11 cellular contexts compared by ENCODE assay signal in genomic region chrX:120450163-120450562, GRCh38. TPM values are rescaled to one million over a fixed set of nuclear protein-coding genes. Genes with fewer than 3 reads are reported as not detected.
DNase-seq lines count a peak whose midpoint lies in the region; ATAC-seq and TF ChIP-seq lines count a peak whose summit lies in the region.
"Had no signal": no experiment of that assay in that cellular context is flagged by ENCODE, and none has a peak within 500 bp of the region (broad histone marks: within the 10 kb centered on the region; RNA-seq: fewer than 3 reads in every experiment).

No MANE protein-coding gene starts in this region.

- CTCF ChIA-PET in BJ (lab: Yijun Ruan, JAX): no interaction called here

- POLR2A ChIA-PET in BJ (lab: Charles Lee): no interaction called here

- no peak overlapping the region for H3K23ac ChIP-seq in neuronal stem cell (ENCODE audit: low read depth, low read length, poor library complexity)

- H3K27me3 ChIP-seq in BJ (ENCODE audit: control insufficient read depth, insufficient read depth, low read length) (no peaks in the 10 kb centered on the region), vagina (no peaks in the 10 kb centered on the region), upper lobe of right lung (no peaks in the 10 kb centered on the region), neuronal stem cell (ENCODE audit: control insufficient read depth in 3 of 3, insufficient read depth in 3 of 3, low read depth in 1 of 3, low read length in 3 of 3) (no peaks in the 10 kb centered on the region)

- H3K4ac ChIP-seq in neuronal stem cell (ENCODE audit: low read length): no peak overlapping the region

- H3K9ac ChIP-seq in neuronal stem cell (ENCODE audit: low read depth, low read length, poor library complexity): no peak overlapping the region

- H3K36me3 ChIP-seq in BJ (ENCODE audit: control insufficient read depth, insufficient read depth, low read length): no peaks in the 10 kb centered on the region
- H3K36me3 ChIP-seq in vagina: peaks cover 0 to 3% of the 10 kb centered on the region in 2 donors
- H3K36me3 ChIP-seq in upper lobe of right lung: peaks cover 37% of the 10 kb centered on the region
- peaks cover 0 to 45% of the 10 kb centered on the region in 2 donors for H3K36me3 ChIP-seq in neuronal stem cell (replicated peaks in 1 of 2; ENCODE audit: control insufficient read depth in 2 of 2, insufficient read depth in 2 of 2, low read length in 2 of 2)

- DNase-seq in BJ (ENCODE audit: low read depth): no peak
- peak; percentile 41 for DNase-seq in OCI-M1 (lab: John Stamatoyannopoulos, UW)
- peak; percentile 6 for DNase-seq in hepatic stellate cell (ENCODE audit: low spot score)
- DNase-seq in vagina (ENCODE audit: extremely low spot score in 2 of 2): no peak
- no peak for DNase-seq in upper lobe of right lung
- no peak for DNase-seq in neuronal stem cell (ENCODE audit: low spot score)
- no peak for DNase-seq in KG1 (lab: John Stamatoyannopoulos, UW)
- DNase-seq: left cardiac atrium, NCI-H2029, T-helper 17 cell had no signal

- H3K4me3 ChIP-seq in BJ (ENCODE audit: low read depth, low read length) (no peak overlapping the region), vagina (no peak overlapping the region), upper lobe of right lung (no peak overlapping the region), neuronal stem cell (ENCODE audit: low read length in 2 of 2) (no peak overlapping the region)

- no peak overlapping the region for H3K18ac ChIP-seq in neuronal stem cell (ENCODE audit: low read length)

- H3K9me3 ChIP-seq in vagina (no peaks in the 10 kb centered on the region), upper lobe of right lung (no peaks in the 10 kb centered on the region), neuronal stem cell (replicated peaks in 1 of 2; ENCODE audit: control insufficient read depth in 2 of 2, insufficient read depth in 1 of 2, low read depth in 1 of 2, low read length in 2 of 2) (no peaks in the 10 kb centered on the region)

- intact Hi-C loops in vagina (cut with DNase I) (no loop called here), upper lobe of right lung (cut with DNase I) (no loop called here)

- no peak overlapping the region for H2BK120ac ChIP-seq in neuronal stem cell (ENCODE audit: low read depth, low read length)

- no peak overlapping the region for H3K14ac ChIP-seq in neuronal stem cell (ENCODE audit: low read length)

- H3K4me2 ChIP-seq in neuronal stem cell (ENCODE audit: insufficient read depth, low read length, poor library complexity, severe bottlenecking): no peak overlapping the region

- no peak overlapping the region for H4K8ac ChIP-seq in neuronal stem cell (ENCODE audit: low read depth, low read length)

- no peak for TF ChIP-seq POLR2A in vagina (IDR thresholded peaks at IDR 0.05)

- H3K27ac ChIP-seq in vagina (no peak overlapping the region), upper lobe of right lung (no peak overlapping the region), neuronal stem cell (replicated peaks; ENCODE audit: low read length) (no peak overlapping the region)

- H2BK12ac ChIP-seq in neuronal stem cell (ENCODE audit: low read length): no peak overlapping the region

- no peak overlapping the region for H2BK15ac ChIP-seq in neuronal stem cell (ENCODE audit: low read length)

- TF ChIP-seq CTCF in BJ (IDR thresholded peaks at IDR 0.05; ENCODE audit: insufficient read depth, low read depth, low read length) (peak; percentile 15; the same call in 1 of the 2 replicates), vagina (IDR thresholded peaks at IDR 0.05) (no peak), upper lobe of right lung (IDR thresholded peaks at IDR 0.05) (no peak)

- no peak overlapping the region for H2BK5ac ChIP-seq in neuronal stem cell (ENCODE audit: low read length)

- H3K4me1 ChIP-seq in vagina: peaks cover 9% of the 10 kb centered on the region
- H3K4me1 ChIP-seq in upper lobe of right lung: no peaks in the 10 kb centered on the region
- no peaks in the 10 kb centered on the region for H3K4me1 ChIP-seq in neuronal stem cell (ENCODE audit: control insufficient read depth in 2 of 2, insufficient read depth in 1 of 2, low read depth in 1 of 2, low read length in 2 of 2)

- H3K79me1 ChIP-seq in neuronal stem cell (ENCODE audit: low read depth, low read length): no peaks in the 10 kb centered on the region

- H2AFZ ChIP-seq in neuronal stem cell (ENCODE audit: low read length): no peak overlapping the region

- no peak overlapping the region for H4K91ac ChIP-seq in neuronal stem cell (ENCODE audit: low read depth, low read length, poor library complexity)

- no CpG with 5 or more reads among the region's 3 CpGs for WGBS in neuronal stem cell (ENCODE audit: extremely low coverage in 2 of 2, insufficient read length in 2 of 2, insufficient replicate concordance in 1 of 2), 2 donors

- ATAC-seq in GM21786 (IDR thresholded peaks at IDR 0.05; ENCODE audit: unreplicated experiment) (peak; percentile 45), upper lobe of right lung (no peak)
- ATAC-seq: left cardiac atrium, T-helper 17 cell had no signal

- H2AK5ac ChIP-seq in neuronal stem cell (ENCODE audit: low read depth, low read length): no peak overlapping the region

RNA-seq across cellular contexts. Expression of gene LAMP2, which starts 18.9 kb away (rescaled TPM):
- 70.7 and 121 TPM in 2 replicates for polyA plus RNA-seq in BJ (2011; rRNA removed)
- 31.1 and 42.5 TPM in 2 replicates for polyA minus RNA-seq in BJ (2011; rRNA and poly(A)+ RNA removed)
- 106 TPM for total RNA-seq in vagina
- total RNA-seq in upper lobe of right lung: 138 TPM
- 16.4 TPM for polyA plus RNA-seq in neuronal stem cell (2013, experiment 1 of 2)
- polyA plus RNA-seq in neuronal stem cell (2013, experiment 2 of 2): 16.9 TPM

Comparison
In these comparisons a context has a peak if more than half of its experiments do, and no peak if none do; other contexts are left out.
1. DNase-seq: peak in OCI-M1 (single experiment) and hepatic stellate cell (single experiment); none in BJ (single experiment), vagina (0 of 2), upper lobe of right lung (single experiment), neuronal stem cell (single experiment) and KG1 (single experiment).